8 cellular contexts compared by ENCODE assay signal in genomic region chr3:161274691-161275298, GRCh38. TPM values are rescaled to one million over a fixed set of nuclear protein-coding genes. Genes with fewer than 3 reads are reported as not detected.
A peak's percentile ranks its signal among the peaks of the same experiment; 100 is the strongest.
DNase-seq lines count a peak whose midpoint lies in the region; ATAC-seq and TF ChIP-seq lines count a peak whose summit lies in the region.

No MANE protein-coding gene starts in this region.

- DNase-seq in Ammon's horn (ENCODE audit: low spot score) (peak; percentile 7), NCI-H460 (ENCODE audit: extremely low read depth, low read depth) (peak; percentile 47), iPS DF 6.9 (ENCODE audit: low read depth, low spot score) (peak; percentile 20)
- DNase-seq in activated gamma-delta T cell treated with anti-CD3 and anti-CD28 coated beads, Interleukin-2, amount 50 U/mL, for 16 hours (ENCODE audit: low read depth) = peak; percentile 9
- peak; percentile 5 to 13 (median 5) for DNase-seq in stimulated activated CD4-positive, alpha-beta T cell treated with anti-CD3 and anti-CD28 coated beads, TNF-alpha, amount 100 ng/mL, for 24 hours (ENCODE audit: low read depth in 3 of 3)

- H3K36me3 ChIP-seq in iPS DF 6.9 (ENCODE audit: control insufficient read depth, insufficient read depth, low read length) = no peaks in the 10 kb centered on the region; the same call in 1 of the 2 replicates

- no peak overlapping the region for H3K4me3 ChIP-seq in iPS DF 6.9 (ENCODE audit: low read length)

- no peaks in the 10 kb centered on the region for H3K27me3 ChIP-seq in iPS DF 6.9 (ENCODE audit: control insufficient read depth, insufficient read depth, low read length)

- WGBS in iPS DF 6.9 (ENCODE audit: insufficient coverage, insufficient read length) = no CpG with 5 or more reads among the region's 4 CpGs

- no peaks in the 10 kb centered on the region for H3K9me3 ChIP-seq in iPS DF 6.9 (ENCODE audit: control insufficient read depth, insufficient read depth, low read length)

- no peaks in the 10 kb centered on the region for H3K4me1 ChIP-seq in iPS DF 6.9 (ENCODE audit: control insufficient read depth, insufficient read depth, low read length)

- TF ChIP-seq CTCF in GM12873 (IDR thresholded peaks at IDR 0.05; ENCODE audit: insufficient read depth, low read depth, low read length, missing control alignments) = peak; percentile 66

- ATAC-seq in HG02938 (IDR thresholded peaks at IDR 0.05; ENCODE audit: unreplicated experiment) = peak; percentile 96
- ATAC-seq in GM21825 (IDR thresholded peaks at IDR 0.05; ENCODE audit: unreplicated experiment) = no peak

- no peak overlapping the region for H3K27ac ChIP-seq in iPS DF 6.9 (ENCODE audit: low read length)

RNA-seq across cellular contexts. Expression of gene NMD3, which starts 53.7 kb away (rescaled TPM):
- total RNA-seq in NCI-H460 (2014; rRNA removed; shearing (Covaris generic)) = 51.5 and 64.9 TPM in 2 replicates
- 36.7 and 49.4 TPM in 2 replicates for polyA plus RNA-seq in NCI-H460 (2014; cell fraction: nucleus; rRNA removed)
